1 cellular context compared by ENCODE assay signal in genomic region chr9:38145526-38146053, GRCh38.
TF ChIP-seq lines count a peak whose summit lies in the region.

No MANE protein-coding gene starts in this region.

TF ChIP-seq in GM23338, 12 proteins besides CTCF, POLR2A, EP300 and RAD21 (continued from another document):
- TF ChIP-seq, protein P1, sequence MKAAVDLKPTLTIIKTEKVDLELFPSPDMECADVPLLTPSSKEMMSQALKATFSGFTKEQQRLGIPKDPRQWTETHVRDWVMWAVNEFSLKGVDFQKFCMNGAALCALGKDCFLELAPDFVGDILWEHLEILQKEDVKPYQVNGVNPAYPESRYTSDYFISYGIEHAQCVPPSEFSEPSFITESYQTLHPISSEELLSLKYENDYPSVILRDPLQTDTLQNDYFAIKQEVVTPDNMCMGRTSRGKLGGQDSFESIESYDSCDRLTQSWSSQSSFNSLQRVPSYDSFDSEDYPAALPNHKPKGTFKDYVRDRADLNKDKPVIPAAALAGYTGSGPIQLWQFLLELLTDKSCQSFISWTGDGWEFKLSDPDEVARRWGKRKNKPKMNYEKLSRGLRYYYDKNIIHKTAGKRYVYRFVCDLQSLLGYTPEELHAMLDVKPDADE (IDR thresholded peaks at IDR 0.05), result no peak
- no peak for TF ChIP-seq ZNF114 (CRISPR knock-in tag; IDR thresholded peaks at IDR 0.05)
